Comparison of ENCODE assay signal across 8 cellular contexts in the genomic region with DNA sequence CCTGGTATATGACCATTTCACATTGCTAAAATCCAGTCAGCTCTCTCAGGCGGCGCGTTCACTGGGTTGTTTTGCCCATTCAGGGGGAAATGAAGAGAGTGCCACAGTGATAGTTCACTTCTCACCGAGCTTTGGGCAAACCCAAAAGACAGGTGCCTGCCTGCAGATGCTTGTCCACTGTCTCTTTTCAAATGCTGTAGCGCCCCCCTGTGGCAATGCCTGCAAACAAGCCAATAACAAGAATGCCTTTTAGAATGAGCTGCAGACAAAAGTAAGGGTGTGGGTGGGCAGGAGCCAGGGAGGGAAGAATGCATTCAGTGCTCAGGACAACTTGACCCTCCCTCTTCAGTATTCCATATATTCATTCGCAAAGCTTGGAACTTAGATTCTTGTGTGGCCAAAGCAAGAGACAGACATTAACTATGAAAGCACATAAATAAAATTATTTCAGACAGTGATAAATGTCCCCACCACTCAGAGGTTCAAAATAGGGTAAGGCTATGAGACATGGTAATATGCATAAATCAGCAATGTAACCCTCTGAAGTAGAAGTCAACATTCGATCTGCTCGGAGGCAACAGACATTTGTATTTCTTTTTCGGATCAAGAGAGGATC.
DNase-seq lines count a peak whose midpoint lies in the region; ATAC-seq and TF ChIP-seq lines count a peak whose summit lies in the region.

No MANE protein-coding gene starts in this region.

- CTCF ChIA-PET in Panc1 (lab: Charles Lee), result interaction anchor here (0.6 to 2.3 kb wide), 14 partner anchors 9 to 898 kb away, joined by 3 to 26 read pairs (median 4); a partner anchor contains a TSS

- in situ Hi-C loops in Caki2 (cut with HindIII; ENCODE audit: low pct_unique_long_range_greater_than_20kb, low sequenced_read_pairs), result no loop called here
- in situ Hi-C loops in Panc1 (cut with HindIII; ENCODE audit: low pct_unique_long_range_greater_than_20kb, low sequenced_read_pairs), result no loop called here

- POLR2A ChIA-PET in Panc1 (lab: Charles Lee), result no interaction called here

- no peaks in the 10 kb centered on the region for H3K36me3 ChIP-seq in Panc1 (ENCODE audit: control insufficient read depth, insufficient read depth, low read length)

- H3K4me1 ChIP-seq in Panc1 (ENCODE audit: control insufficient read depth, insufficient read depth, low read length) (no peaks in the 10 kb centered on the region), right cardiac atrium (ENCODE audit: control insufficient read depth, insufficient read depth, low read length) (peaks cover 2% of the 10 kb centered on the region)

- H3K9me3 ChIP-seq in Panc1 (ENCODE audit: control insufficient read depth, insufficient read depth, low read depth, low read length) (no peaks in the 10 kb centered on the region), right cardiac atrium (ENCODE audit: control insufficient read depth, low read length) (no peaks in the 10 kb centered on the region)

- DNase-seq in Caki2 (ENCODE audit: low read depth) (peak; percentile 53), HuH-7.5 (ENCODE audit: low spot score) (peak; percentile 43), Panc1 (ENCODE audit: low read depth, low spot score) (no peak), right cardiac atrium (peak; percentile 61 to 85 (median 74)), sciatic nerve (ENCODE audit: low spot score) (peak; percentile 82), coronary artery (ENCODE audit: low spot score) (no peak)
- DNase-seq in activated naive CD4-positive, alpha-beta T cell treated with Interleukin-2 at 50 U/mL for 16 hours, result peak; percentile 59

- intact Hi-C loops in Panc1 (cut with micrococcal nuclease; ENCODE audit: unreplicated experiment) (loop anchor here (5.0 to 10.0 kb wide), 4 partner anchors 71 to 349 kb away; a partner anchor contains a TSS), right cardiac atrium (cut with DNase I) (loop anchor here in 1 of 4 donors (10.0 kb wide), 1 partner anchor 899 kb away; no protein-coding TSS in a partner anchor), sciatic nerve (cut with DNase I) (loop anchor here (5.0 kb wide), 1 partner anchor 359 kb away; no protein-coding TSS in a partner anchor)

- BruUV-seq in Panc1 (replicated peaks; lab: Mats Ljungman, UMichigan), result no TSS peak

- H3K27me3 ChIP-seq in Panc1 (ENCODE audit: control insufficient read depth, insufficient read depth, low read length) (no peaks in the 10 kb centered on the region), right cardiac atrium (ENCODE audit: control insufficient read depth, insufficient read depth) (no peaks in the 10 kb centered on the region)

- TF ChIP-seq CTCF in Panc1 (IDR thresholded peaks at IDR 0.05) (peak; percentile 90), coronary artery (IDR thresholded peaks at IDR 0.05) (no peak)

- ATAC-seq in Panc1 (peak; percentile 79), right cardiac atrium (no peak), sciatic nerve (peak; percentile 23), GM19395 (IDR thresholded peaks at IDR 0.05; ENCODE audit: unreplicated experiment) (no peak)

- H3K27ac ChIP-seq in Panc1 (ENCODE audit: low read length), result no peak overlapping the region
- no peak overlapping the region for H3K27ac ChIP-seq in right cardiac atrium (ENCODE audit: low read length)
- no peak overlapping the region for H3K27ac ChIP-seq in coronary artery

- H3K4me3 ChIP-seq in Panc1 (ENCODE audit: low read depth in 2 of 2, low read length in 2 of 2), result no peak overlapping the region
- no peak overlapping the region for H3K4me3 ChIP-seq in right cardiac atrium (ENCODE audit: low read length)
- H3K4me3 ChIP-seq in coronary artery, result no peak overlapping the region

- 79% methylated on average over 9 of the region's 9 CpGs for WGBS in right cardiac atrium

Comparison
In these comparisons a context has a peak if more than half of its experiments do, and no peak if none do; other contexts are left out.
1. DNase-seq: peak in Caki2 (single experiment), HuH-7.5 (single experiment), activated naive CD4-positive, alpha-beta T cell treated with Interleukin-2 at 50 U/mL for 16 hours (single experiment), right cardiac atrium (3 of 3) and sciatic nerve (single experiment); none in Panc1 (single experiment) and coronary artery (single experiment).
2. ATAC-seq: peak in Panc1 (single experiment) and sciatic nerve (single experiment); none in right cardiac atrium (0 of 2) and GM19395 (single experiment).